ENCODE assay signal across 23 cellular contexts in genomic region chr13:101795025-101795424, GRCh38.
"Had no signal": no experiment of that assay in that cellular context is flagged by ENCODE, and none has a peak within 500 bp of the region (broad histone marks: within the 10 kb centered on the region; RNA-seq: fewer than 3 reads in every experiment).

No MANE protein-coding gene starts in this region.

- H3K4me3 Mint-ChIP-seq: activated CD4-positive, alpha-beta T cell treated with anti-CD3 and anti-CD28 coated beads, Interleukin-2, amount 10 ng/mL, durations not matched to agents 24 days and 14 days; activated CD8-positive, alpha-beta memory T cell treated with anti-CD3 and anti-CD28 coated beads, Interleukin-2, amount 10 ng/mL, durations not matched to agents 7 days and 5 days; activated naive CD4-positive, alpha-beta T cell treated with anti-CD3 and anti-CD28 coated beads, Interleukin-2, amount 50 U/mL, for 24 hours; activated T-cell treated with anti-CD3 and anti-CD28 coated beads, Interleukin-2, amount 50 U/mL, for 24 hours; activated T-helper 1 cell treated with anti-CD3 and anti-CD28 coated beads, Interleukin-12 subunit alpha, Interleukin-12 subunit beta, Interleukin-2, Interleukin-4 antibody, amounts not matched to agents 30 ng/mL and 10 ng/mL and 1 ng/mL, durations not matched to agents 14 hours and 24 hours and 36 hours; T-helper 1 cell treated with Interleukin-12 subunit alpha and Interleukin-12 subunit beta and Interleukin-4 antibody, amounts not matched to agents 30 μg/mL and 1 μg/mL, for 36 hours; WTC11 had no signal

- H3K9me3 ChIP-seq: breast epithelium, Peyer's patch had no signal

- ATAC-seq: activated CD8-positive, alpha-beta memory T cell treated with anti-CD3 and anti-CD28 coated beads, Interleukin-2, amount 10 ng/mL, durations not matched to agents 7 days and 5 days; WTC11 had no signal

- H3K4me1 ChIP-seq: breast epithelium, Peyer's patch had no signal

- H3K36me3 ChIP-seq: breast epithelium, Peyer's patch had no signal

- H3K4me1 Mint-ChIP-seq: activated CD4-positive, alpha-beta T cell treated with anti-CD3 and anti-CD28 coated beads, Interleukin-2, amount 10 ng/mL, durations not matched to agents 24 days and 14 days; activated CD8-positive, alpha-beta memory T cell treated with anti-CD3 and anti-CD28 coated beads, Interleukin-2, amount 10 ng/mL, durations not matched to agents 7 days and 5 days; activated naive CD4-positive, alpha-beta T cell treated with anti-CD3 and anti-CD28 coated beads, Interleukin-2, amount 50 U/mL, for 24 hours had no signal

- H3K36me3 Mint-ChIP-seq: activated CD8-positive, alpha-beta memory T cell treated with anti-CD3 and anti-CD28 coated beads, Interleukin-2, amount 10 ng/mL, durations not matched to agents 7 days and 5 days; activated naive CD4-positive, alpha-beta T cell treated with anti-CD3 and anti-CD28 coated beads, Interleukin-2, amount 50 U/mL, for 24 hours; WTC11 had no signal

- DNase-seq: activated CD4-positive, alpha-beta T cell treated with anti-CD3 and anti-CD28 coated beads, Interleukin-2, amount 10 ng/mL, durations not matched to agents 24 days and 14 days; activated CD4-positive, alpha-beta T cell treated with anti-CD3 and anti-CD28 coated beads, Interleukin-2, amount 50 U/mL, for 48 hours; activated CD4-positive, CD25-positive, alpha-beta regulatory T cell treated with anti-CD3 and anti-CD28 coated beads, Interleukin-2, amount 50 U/mL, for 72 hours; activated CD8-positive, alpha-beta memory T cell treated with anti-CD3 and anti-CD28 coated beads, Interleukin-2, amount 10 ng/mL, durations not matched to agents 7 days and 5 days; activated effector memory CD4-positive, alpha-beta T cell treated with Interleukin-2 at 50 U/mL for 16 hours; activated naive CD4-positive, alpha-beta T cell; activated T-cell treated with anti-CD3 and anti-CD28 coated beads, Interleukin-2, amount 50 U/mL, for 24 hours; aorta; MM.1S; NCI-H1105; NCI-H1436; NCI-H187 treated with DMSO at 0.1 percent for 48 hours; NCI-H2081 treated with DMSO at 0.1 percent for 48 hours; NCI-H526 treated with DMSO at 0.1 percent for 48 hours; NCI-H82; Peyer's patch; SHP77 treated with DMSO at 0.1 percent for 48 hours had no signal

- H3K4me3 ChIP-seq: breast epithelium, Peyer's patch had no signal

- H3K27ac ChIP-seq: breast epithelium, Peyer's patch, RWPE1 had no signal

- H3K27ac Mint-ChIP-seq: activated CD4-positive, alpha-beta T cell treated with anti-CD3 and anti-CD28 coated beads, Interleukin-2, amount 10 ng/mL, durations not matched to agents 24 days and 14 days; activated CD8-positive, alpha-beta memory T cell treated with anti-CD3 and anti-CD28 coated beads, Interleukin-2, amount 10 ng/mL, durations not matched to agents 7 days and 5 days; activated naive CD4-positive, alpha-beta T cell treated with anti-CD3 and anti-CD28 coated beads, Interleukin-2, amount 50 U/mL, for 24 hours; activated T-cell treated with anti-CD3 and anti-CD28 coated beads, Interleukin-2, amount 50 U/mL, for 24 hours; activated T-helper 1 cell treated with anti-CD3 and anti-CD28 coated beads, Interleukin-12 subunit alpha, Interleukin-12 subunit beta, Interleukin-2, Interleukin-4 antibody, amounts not matched to agents 30 ng/mL and 10 ng/mL and 1 ng/mL, durations not matched to agents 14 hours and 24 hours and 36 hours; T-helper 1 cell treated with Interleukin-12 subunit alpha and Interleukin-12 subunit beta and Interleukin-4 antibody, amounts not matched to agents 30 μg/mL and 1 μg/mL, for 36 hours; WTC11 had no signal

- H3K27me3 ChIP-seq: breast epithelium, Peyer's patch had no signal

- H3K27me3 Mint-ChIP-seq: activated CD4-positive, alpha-beta T cell treated with anti-CD3 and anti-CD28 coated beads, Interleukin-2, amount 10 ng/mL, durations not matched to agents 24 days and 14 days; activated CD8-positive, alpha-beta memory T cell treated with anti-CD3 and anti-CD28 coated beads, Interleukin-2, amount 10 ng/mL, durations not matched to agents 7 days and 5 days had no signal

- H3K9me3 Mint-ChIP-seq: activated CD4-positive, alpha-beta T cell treated with anti-CD3 and anti-CD28 coated beads, Interleukin-2, amount 10 ng/mL, durations not matched to agents 24 days and 14 days; activated naive CD4-positive, alpha-beta T cell treated with anti-CD3 and anti-CD28 coated beads, Interleukin-2, amount 50 U/mL, for 24 hours; activated T-cell treated with anti-CD3 and anti-CD28 coated beads, Interleukin-2, amount 50 U/mL, for 24 hours; activated T-helper 1 cell treated with anti-CD3 and anti-CD28 coated beads, Interleukin-12 subunit alpha, Interleukin-12 subunit beta, Interleukin-2, Interleukin-4 antibody, amounts not matched to agents 30 ng/mL and 10 ng/mL and 1 ng/mL, durations not matched to agents 14 hours and 24 hours and 36 hours; T-helper 1 cell treated with Interleukin-12 subunit alpha and Interleukin-12 subunit beta and Interleukin-4 antibody, amounts not matched to agents 30 μg/mL and 1 μg/mL, for 36 hours; WTC11 had no signal
